In genomic region chr12:53465679-53466078, GRCh38 we compare ENCODE assay signal across 10 cellular contexts. TPM values are rescaled to one million over a fixed set of nuclear protein-coding genes. Genes with fewer than 3 reads are reported as not detected.
DNase-seq lines count a peak whose midpoint lies in the region; ATAC-seq and TF ChIP-seq lines count a peak whose summit lies in the region.
"Had no signal": no experiment of that assay in that cellular context is flagged by ENCODE, and none has a peak within 500 bp of the region (broad histone marks: within the 10 kb centered on the region; RNA-seq: fewer than 3 reads in every experiment).

No MANE protein-coding gene starts in this region.

- 48 to 58% (median 51%) methylated on average over 2 of the region's 2 CpGs for WGBS in psoas muscle, 3 donors

- intact Hi-C loops in psoas muscle (cut with DNase I) = no loop called here

- H3K27ac ChIP-seq in psoas muscle = peak overlapping the region; percentile 66
- H3K27ac ChIP-seq: right atrium auricular region had no signal

- no peak for ATAC-seq in WTC11
- ATAC-seq in psoas muscle = no peak
- no peak for ATAC-seq in activated CD8-positive, alpha-beta T cell treated with anti-CD3 and anti-CD28 coated beads, Interleukin-2, amount 10 ng/mL, durations not matched to agents 7 days and 5 days

- no peaks in the 10 kb centered on the region for H3K9me3 ChIP-seq in psoas muscle
- H3K9me3 ChIP-seq: right atrium auricular region had no signal

- no peak for DNase-seq in activated naive CD8-positive, alpha-beta T cell treated with anti-CD3 and anti-CD28 coated beads for 36 hours
- no peak for DNase-seq in WTC11 (ENCODE audit: low spot score)
- no peak for DNase-seq in psoas muscle
- DNase-seq in effector CD8-positive, alpha-beta T cell (lab: John Stamatoyannopoulos, UW) = no peak
- DNase-seq in activated CD8-positive, alpha-beta T cell treated with anti-CD3 and anti-CD28 coated beads, Interleukin-2, amount 10 ng/mL, durations not matched to agents 7 days and 5 days = no peak
- DNase-seq: Kasumi-1, OCI-M1 had no signal

- TF ChIP-seq CTCF in WTC11 (IDR thresholded peaks at IDR 0.05) (no peak), psoas muscle (IDR thresholded peaks at IDR 0.05) (peak; percentile 5)

- H3K9me3 Mint-ChIP-seq in activated naive CD8-positive, alpha-beta T cell (ENCODE audit: low read depth) = no peaks in the 10 kb centered on the region
- H3K9me3 Mint-ChIP-seq in activated naive CD8-positive, alpha-beta T cell treated with anti-CD3 and anti-CD28 coated beads for 36 hours = no peaks in the 10 kb centered on the region
- H3K9me3 Mint-ChIP-seq in WTC11 = no peaks in the 10 kb centered on the region
- H3K9me3 Mint-ChIP-seq in activated CD8-positive, alpha-beta T cell treated with anti-CD3 and anti-CD28 coated beads, Interleukin-2, amount 10 ng/mL, durations not matched to agents 7 days and 5 days (ENCODE audit: insufficient read depth) = no peaks in the 10 kb centered on the region
- H3K9me3 Mint-ChIP-seq: mesothelial cell of epicardium had no signal

- no peak overlapping the region for H3K4me3 Mint-ChIP-seq in activated naive CD8-positive, alpha-beta T cell
- no peak overlapping the region for H3K4me3 Mint-ChIP-seq in activated naive CD8-positive, alpha-beta T cell treated with anti-CD3 and anti-CD28 coated beads for 36 hours
- H3K4me3 Mint-ChIP-seq in WTC11 = no peak overlapping the region
- H3K4me3 Mint-ChIP-seq in activated CD8-positive, alpha-beta T cell treated with anti-CD3 and anti-CD28 coated beads, Interleukin-2, amount 10 ng/mL, durations not matched to agents 7 days and 5 days = no peak overlapping the region
- H3K4me3 Mint-ChIP-seq: mesothelial cell of epicardium had no signal

- H3K36me3 ChIP-seq in psoas muscle (ENCODE audit: insufficient read depth in 1 of 2, low read depth in 1 of 2) = peaks cover 54 to 100% of the 10 kb centered on the region in 2 donors

- no peak overlapping the region for H3K4me3 ChIP-seq in psoas muscle
- H3K4me3 ChIP-seq: right atrium auricular region had no signal

- H3K4me1 Mint-ChIP-seq in activated naive CD8-positive, alpha-beta T cell (ENCODE audit: low read depth) = peaks cover 49% of the 10 kb centered on the region
- peaks cover 41% of the 10 kb centered on the region for H3K4me1 Mint-ChIP-seq in activated naive CD8-positive, alpha-beta T cell treated with anti-CD3 and anti-CD28 coated beads for 36 hours
- H3K4me1 Mint-ChIP-seq in WTC11 = peaks cover 26% of the 10 kb centered on the region
- H3K4me1 Mint-ChIP-seq in activated CD8-positive, alpha-beta T cell treated with anti-CD3 and anti-CD28 coated beads, Interleukin-2, amount 10 ng/mL, durations not matched to agents 7 days and 5 days (ENCODE audit: low read depth) = peaks cover 21% of the 10 kb centered on the region

- H3K27me3 Mint-ChIP-seq in activated naive CD8-positive, alpha-beta T cell = no peaks in the 10 kb centered on the region
- no peaks in the 10 kb centered on the region for H3K27me3 Mint-ChIP-seq in activated naive CD8-positive, alpha-beta T cell treated with anti-CD3 and anti-CD28 coated beads for 36 hours
- H3K27me3 Mint-ChIP-seq in WTC11 (ENCODE audit: low read depth) = no peaks in the 10 kb centered on the region
- H3K27me3 Mint-ChIP-seq in activated CD8-positive, alpha-beta T cell treated with anti-CD3 and anti-CD28 coated beads, Interleukin-2, amount 10 ng/mL, durations not matched to agents 7 days and 5 days (ENCODE audit: low read depth) = no peaks in the 10 kb centered on the region

- peaks cover 92% of the 10 kb centered on the region for H3K4me1 ChIP-seq in psoas muscle

- H3K36me3 Mint-ChIP-seq in activated naive CD8-positive, alpha-beta T cell = peaks cover 5% of the 10 kb centered on the region
- H3K36me3 Mint-ChIP-seq in activated naive CD8-positive, alpha-beta T cell treated with anti-CD3 and anti-CD28 coated beads for 36 hours = peaks cover 49% of the 10 kb centered on the region
- peaks cover 96% of the 10 kb centered on the region for H3K36me3 Mint-ChIP-seq in WTC11
- peaks cover 82% of the 10 kb centered on the region for H3K36me3 Mint-ChIP-seq in activated CD8-positive, alpha-beta T cell treated with anti-CD3 and anti-CD28 coated beads, Interleukin-2, amount 10 ng/mL, durations not matched to agents 7 days and 5 days (ENCODE audit: low read depth)

- CTCF ChIA-PET in WTC11 (lab: Charles Lee) = no interaction called here
- CTCF ChIA-PET in activated CD8-positive, alpha-beta T cell treated with anti-CD3 and anti-CD28 coated beads, Interleukin-2, amount 10 ng/mL, durations not matched to agents 7 days and 5 days (lab: Charles Lee) = interaction anchor here (1.7 to 3.1 kb wide), 2 partner anchors 11 to 12 kb away, joined by 4 to 15 read pairs; no protein-coding TSS in a partner anchor

- H3K27ac Mint-ChIP-seq in activated naive CD8-positive, alpha-beta T cell = peak overlapping the region; percentile 55
- H3K27ac Mint-ChIP-seq in activated naive CD8-positive, alpha-beta T cell treated with anti-CD3 and anti-CD28 coated beads for 36 hours = no peak overlapping the region
- no peak overlapping the region for H3K27ac Mint-ChIP-seq in WTC11
- no peak overlapping the region for H3K27ac Mint-ChIP-seq in activated CD8-positive, alpha-beta T cell treated with anti-CD3 and anti-CD28 coated beads, Interleukin-2, amount 10 ng/mL, durations not matched to agents 7 days and 5 days

- POLR2A ChIA-PET in WTC11 (lab: Charles Lee) = interaction anchor here (1.3 to 2.0 kb wide), 3 partner anchors 11 to 35 kb away, joined by 3 to 9 read pairs (median 5); partner anchors contain the start of gene TARBP2
- POLR2A ChIA-PET in activated CD8-positive, alpha-beta T cell treated with anti-CD3 and anti-CD28 coated beads, Interleukin-2, amount 10 ng/mL, durations not matched to agents 7 days and 5 days (lab: Charles Lee) = interaction anchor here (0.6 to 1.2 kb wide), 3 partner anchors 9 to 26 kb away, joined by 3 to 4 read pairs (median 3); no protein-coding TSS in a partner anchor

- no peaks in the 10 kb centered on the region for H3K27me3 ChIP-seq in psoas muscle (ENCODE audit: insufficient read depth in 3 of 3, low read length in 2 of 3)
- H3K27me3 ChIP-seq: right atrium auricular region had no signal

TF ChIP-seq in WTC11, 78 proteins besides CTCF, POLR2A, EP300 and RAD21 (continues in another document):
- TF ChIP-seq E2F1 (CRISPR knock-in tag; IDR thresholded peaks at IDR 0.05) = no peak
- no peak for TF ChIP-seq GABPB1 (CRISPR knock-in tag; IDR thresholded peaks at IDR 0.05)
- TF ChIP-seq ATF1 (CRISPR knock-in tag; IDR thresholded peaks at IDR 0.05) = no peak

RNA-seq across cellular contexts. Expression of gene PCBP2, which starts 13.8 kb away (rescaled TPM):
- 1,000 to 10,000 TPM; 1,052 to 1,089 TPM for total RNA-seq in activated naive CD8-positive, alpha-beta T cell treated with anti-CD3 and anti-CD28 coated beads for 36 hours
- total RNA-seq in WTC11 (2021) (981 to 1,004 TPM (median 984 TPM) in 3 replicates), psoas muscle (100 to 1,000 TPM; 354 to 507 (median 439) TPM)
- polyA plus RNA-seq in psoas muscle = 100 to 1,000 TPM; 254 to 469 (median 365) TPM
- total RNA-seq in activated CD8-positive, alpha-beta T cell treated with anti-CD3 and anti-CD28 coated beads, Interleukin-2, amount 10 ng/mL, durations not matched to agents 7 days and 5 days = 100 to 1,000 TPM; 813 to 836 TPM

RNA-seq across cellular contexts. Expression of gene PRR13, which starts 24.1 kb away (rescaled TPM):
- 100 to 1,000 TPM; 221 to 247 TPM for total RNA-seq in activated naive CD8-positive, alpha-beta T cell treated with anti-CD3 and anti-CD28 coated beads for 36 hours
- 150 to 187 TPM (median 155 TPM) in 3 replicates for total RNA-seq in WTC11 (2021)
- total RNA-seq in psoas muscle = 10 to 100 TPM; 45.2 to 85.0 (median 62.6) TPM
- 100 to 1,000 TPM in 1 of 3 donors, 10 to 100 TPM in 2; 65.6 to 136 (median 82.0) TPM for polyA plus RNA-seq in psoas muscle
- total RNA-seq in activated CD8-positive, alpha-beta T cell treated with anti-CD3 and anti-CD28 coated beads, Interleukin-2, amount 10 ng/mL, durations not matched to agents 7 days and 5 days = 100 to 1,000 TPM; 220 TPM

RNA-seq across cellular contexts. Expression of gene MAP3K12, which starts 33.6 kb away (rescaled TPM):
- total RNA-seq in activated naive CD8-positive, alpha-beta T cell treated with anti-CD3 and anti-CD28 coated beads for 36 hours = 1 to 10 TPM; 8.4 to 8.7 TPM
- 23.6 to 27.9 TPM (median 25.1 TPM) in 3 replicates for total RNA-seq in WTC11 (2021)
- total RNA-seq in psoas muscle = 1 to 10 TPM; 1.9 to 2.9 (median 2.3) TPM
- 1 to 10 TPM; 2.3 to 3.1 (median 3.0) TPM for polyA plus RNA-seq in psoas muscle
- total RNA-seq in activated CD8-positive, alpha-beta T cell treated with anti-CD3 and anti-CD28 coated beads, Interleukin-2, amount 10 ng/mL, durations not matched to agents 7 days and 5 days = 10 to 100 TPM; 22.7 to 22.9 TPM

RNA-seq across cellular contexts. Expression of gene TARBP2, which starts 35.4 kb away (rescaled TPM):
- total RNA-seq in activated naive CD8-positive, alpha-beta T cell treated with anti-CD3 and anti-CD28 coated beads for 36 hours = 10 to 100 TPM; 41.0 to 47.3 TPM
- total RNA-seq in WTC11 (2021) (69.0 to 74.0 TPM (median 69.1 TPM) in 3 replicates), psoas muscle (10 to 100 TPM in 2 of 4 donors, 1 to 10 TPM in 2; 7.6 to 10.8 (median 10.4) TPM)
- 10 to 100 TPM; 10.2 to 23.3 (median 21.2) TPM for polyA plus RNA-seq in psoas muscle
- total RNA-seq in activated CD8-positive, alpha-beta T cell treated with anti-CD3 and anti-CD28 coated beads, Interleukin-2, amount 10 ng/mL, durations not matched to agents 7 days and 5 days = 10 to 100 TPM; 30.3 to 36.9 TPM

RNA-seq across cellular contexts. Expression of gene NPFF, which starts 41.6 kb away (rescaled TPM):
- total RNA-seq in activated naive CD8-positive, alpha-beta T cell treated with anti-CD3 and anti-CD28 coated beads for 36 hours = not detected
- total RNA-seq in WTC11 (2021) (0.57 to 0.80 TPM (median 0.59 TPM) in 3 replicates), psoas muscle (not detected)
- not detected for polyA plus RNA-seq in psoas muscle
- not detected for total RNA-seq in activated CD8-positive, alpha-beta T cell treated with anti-CD3 and anti-CD28 coated beads, Interleukin-2, amount 10 ng/mL, durations not matched to agents 7 days and 5 days
- total RNA-seq: mesothelial cell of epicardium, right atrium auricular region had no signal
